In the genomic region with DNA sequence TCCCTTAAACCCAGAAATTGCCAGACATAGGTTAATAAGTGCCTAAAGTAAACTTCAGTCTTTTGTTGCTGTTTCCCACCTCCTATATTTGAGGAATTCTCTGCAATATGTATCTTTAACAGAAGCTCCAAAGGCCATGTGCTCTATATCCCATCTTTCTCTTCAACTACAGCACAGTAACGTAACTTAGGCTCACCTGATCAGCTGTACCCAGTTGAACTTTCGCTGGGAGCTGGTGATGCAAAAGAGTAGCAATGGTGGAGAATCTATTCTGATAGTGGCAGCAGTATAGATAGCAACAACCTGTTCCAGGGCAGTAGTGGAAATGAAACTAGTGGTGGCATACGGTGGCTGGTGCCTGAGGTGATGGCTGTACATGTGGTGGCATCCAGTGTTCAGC, we compare ENCODE assay signal across 22 cellular contexts. TPM values are rescaled to one million over a fixed set of nuclear protein-coding genes. Genes with fewer than 3 reads are reported as not detected.
A peak's percentile ranks its signal among the peaks of the same experiment; 100 is the strongest.
DNase-seq lines count a peak whose midpoint lies in the region; ATAC-seq, FAIRE-seq and TF ChIP-seq lines count a peak whose summit lies in the region.
"Had no signal": no experiment of that assay in that cellular context is flagged by ENCODE, and none has a peak within 500 bp of the region (broad histone marks: within the 10 kb centered on the region; RNA-seq: fewer than 3 reads in every experiment).

No MANE protein-coding gene starts in this region.

- no peak for TF ChIP-seq EP300 in HepG2 (IDR thresholded peaks at IDR 0.05; ENCODE audit: low read depth in 2 of 2, low read length in 2 of 2)
- TF ChIP-seq EP300 in HepG2 (CRISPR knock-in tag; IDR thresholded peaks at IDR 0.05; ENCODE audit: borderline replicate concordance) = no peak

- no peaks in the 10 kb centered on the region for H3K9me3 Mint-ChIP-seq in WTC11
- H3K9me3 Mint-ChIP-seq: CD4-positive, alpha-beta T cell; GM23338; HFFc6; IgD-negative memory B cell had no signal

- TF ChIP-seq CTCF in HepG2 (CRISPR knock-in tag; IDR thresholded peaks at IDR 0.05) (no peak), right lobe of liver (IDR thresholded peaks at IDR 0.05) (no peak), WTC11 (IDR thresholded peaks at IDR 0.05) (no peak), keratinocyte (optimal IDR thresholded peaks at IDR 0.05 in 1 of 3, IDR thresholded peaks at IDR 0.05 in 1 of 3, conservative IDR thresholded peaks at IDR 0.05 in 1 of 3; ENCODE audit: extremely low read depth in 1 of 3, insufficient read depth in 2 of 3, low read length in 3 of 3) (no peak)

- H3K9ac ChIP-seq in HepG2 (ENCODE audit: insufficient read depth, low read depth, low read length) (no peak overlapping the region), keratinocyte (ENCODE audit: control insufficient read depth, extremely low read depth, insufficient read depth, low read length) (no peak overlapping the region)

- no peaks in the 10 kb centered on the region for H3K27me3 ChIP-seq in HepG2 (ENCODE audit: control insufficient read depth in 1 of 2, insufficient read depth in 2 of 2, low read length in 2 of 2)
- no peaks in the 10 kb centered on the region for H3K27me3 ChIP-seq in right lobe of liver
- H3K27me3 ChIP-seq in keratinocyte (ENCODE audit: control insufficient read depth, extremely low read depth, insufficient read depth, low read length) = no peaks in the 10 kb centered on the region

- H3K4me1 Mint-ChIP-seq in WTC11 = peaks cover 42% of the 10 kb centered on the region

- no peaks in the 10 kb centered on the region for H4K20me1 ChIP-seq in HepG2 (ENCODE audit: insufficient read depth, low read length)
- H4K20me1 ChIP-seq in keratinocyte (ENCODE audit: control insufficient read depth, extremely low read depth, insufficient read depth, low read length) = no peaks in the 10 kb centered on the region

- H3K9me3 ChIP-seq in HepG2 (ENCODE audit: low read length) (no peaks in the 10 kb centered on the region), right lobe of liver (no peaks in the 10 kb centered on the region), keratinocyte (ENCODE audit: control insufficient read depth, low read depth, low read length) (no peaks in the 10 kb centered on the region)
- H3K9me3 ChIP-seq: A549 had no signal

- no peak for TF ChIP-seq RAD21 in HepG2 (CRISPR knock-in tag; IDR thresholded peaks at IDR 0.05)

- in situ Hi-C loops in HepG2 (cut with HindIII; ENCODE audit: extremely low pct_ligation_motif_present, low pct_unique_long_range_greater_than_20kb) = no loop called here

- CTCF ChIA-PET in HepG2 (lab: Yijun Ruan, JAX; ENCODE audit: low intra/inter-chr PET ratio, low total read pairs) = no interaction called here
- CTCF ChIA-PET in WTC11 (lab: Charles Lee) = no interaction called here

- H3K4me1 ChIP-seq in HepG2 (ENCODE audit: insufficient read depth, low read length) = peaks cover 6% of the 10 kb centered on the region; the same call in 1 of the 2 replicates
- H3K4me1 ChIP-seq in right lobe of liver = no peaks in the 10 kb centered on the region
- H3K4me1 ChIP-seq in keratinocyte (ENCODE audit: control insufficient read depth, extremely low read depth, insufficient read depth, low read length) = no peaks in the 10 kb centered on the region
- H3K4me1 ChIP-seq: A549 had no signal

- peak overlapping the region; percentile 23 for H3K4me2 ChIP-seq in HepG2 (ENCODE audit: low read depth, low read length)
- H3K4me2 ChIP-seq in keratinocyte (ENCODE audit: control insufficient read depth, extremely low read depth, insufficient read depth, low read depth, low read length) = no peak overlapping the region
- H3K4me2 ChIP-seq: A549, GM23338 had no signal

- no peaks in the 10 kb centered on the region for H3K36me3 Mint-ChIP-seq in WTC11
- H3K36me3 Mint-ChIP-seq: IgD-negative memory B cell had no signal

- dilution Hi-C loops in keratinocyte (cut with MboI; ENCODE audit: extremely low pct_ligation_motif_present, low sequenced_read_pairs) = no loop called here

- H2AFZ ChIP-seq in HepG2 (ENCODE audit: low read length) (no peak overlapping the region), keratinocyte (ENCODE audit: control insufficient read depth, low read length) (no peak overlapping the region)
- H2AFZ ChIP-seq: GM23338 had no signal

- no peak overlapping the region for H3K4me3 Mint-ChIP-seq in WTC11
- H3K4me3 Mint-ChIP-seq: CD4-positive, alpha-beta T cell; GM23338; HFFc6; IgD-negative memory B cell had no signal

- peak; percentile 34 for FAIRE-seq in HepG2 (lab: Jason Lieb, UNC)
- peak; percentile 36 for FAIRE-seq in keratinocyte (lab: Jason Lieb, UNC)
- FAIRE-seq: A549, GM19239, HTR-8/SVneo had no signal

- no TSS peak for BruUV-seq in HepG2 (replicated peaks; lab: Mats Ljungman, UMichigan)

- POLR2A ChIA-PET in HepG2 (lab: Yijun Ruan, JAX) = no interaction called here
- POLR2A ChIA-PET in WTC11 (lab: Charles Lee) = no interaction called here

- intact Hi-C loops in HepG2 (cut with micrococcal nuclease; ENCODE audit: unreplicated experiment) = no loop called here
- intact Hi-C loops in right lobe of liver (cut with DNase I) = no loop called here

- WGBS in HepG2 (ENCODE audit: low lambda C conversion rate) = 8% methylated on average over 3 of the region's 3 CpGs
- WGBS in right lobe of liver (ENCODE audit: insufficient coverage, low coverage, low lambda C conversion rate, missing lambda C conversion rate) = 46% methylated on average over 3 of the region's 3 CpGs

- no peaks in the 10 kb centered on the region for H3K79me2 ChIP-seq in HepG2 (ENCODE audit: insufficient read depth, low read length)
- H3K79me2 ChIP-seq in keratinocyte (ENCODE audit: control insufficient read depth, insufficient read depth, low read length) = no peaks in the 10 kb centered on the region

- H3K4me3 ChIP-seq in HepG2 (replicated peaks in 1 of 3; ENCODE audit: insufficient read depth in 1 of 3, low read depth in 2 of 3, low read length in 3 of 3) (no peak overlapping the region), right lobe of liver (no peak overlapping the region), keratinocyte (ENCODE audit: control insufficient read depth in 2 of 3, extremely low read depth in 1 of 3, insufficient read depth in 2 of 3, low read depth in 1 of 3, low read length in 3 of 3) (no peak overlapping the region)
- H3K4me3 ChIP-seq: A549, GM23338 had no signal

- no peaks in the 10 kb centered on the region; the same call in 1 of the 2 replicates for H3K27me3 Mint-ChIP-seq in WTC11 (ENCODE audit: low read depth)

- no peak overlapping the region for H3K27ac Mint-ChIP-seq in WTC11
- H3K27ac Mint-ChIP-seq: CD4-positive, alpha-beta T cell; GM23338; HFFc6; IgD-negative memory B cell had no signal

- ATAC-seq in HepG2 (peak; percentile 84), right lobe of liver (no peak), WTC11 (no peak), GM18502 (IDR thresholded peaks at IDR 0.05; ENCODE audit: poor library complexity, unreplicated experiment) (no peak)
- ATAC-seq: A549, GM23338, HCT116 had no signal

- TF ChIP-seq POLR2A in HepG2 (IDR thresholded peaks at IDR 0.05; ENCODE audit: insufficient read depth in 1 of 2, low read depth in 2 of 2, low read length in 2 of 2) (no peak), right lobe of liver (IDR thresholded peaks at IDR 0.05) (no peak)

- H3K27ac ChIP-seq in HepG2 (ENCODE audit: extremely low read length, insufficient read depth, low read length) (no peak overlapping the region), right lobe of liver (no peak overlapping the region), keratinocyte (ENCODE audit: control insufficient read depth, insufficient read depth, low read length) (no peak overlapping the region)
- H3K27ac ChIP-seq: 22Rv1, A549, C4-2B had no signal

- H3K36me3 ChIP-seq in HepG2 (replicated peaks in 1 of 2; ENCODE audit: control insufficient read depth in 1 of 2, insufficient read depth in 2 of 2, low read length in 2 of 2) (no peaks in the 10 kb centered on the region), right lobe of liver (no peaks in the 10 kb centered on the region), keratinocyte (ENCODE audit: control insufficient read depth in 2 of 2, extremely low read depth in 1 of 2, insufficient read depth in 2 of 2, low read length in 2 of 2) (no peaks in the 10 kb centered on the region)

- DNase-seq in HepG2 (ENCODE audit: low spot score) (peak; percentile 15), right lobe of liver (no peak), WTC11 (ENCODE audit: low spot score) (no peak), keratinocyte (ENCODE audit: low read depth, low spot score) (no peak), nucleus accumbens (lab: John Stamatoyannopoulos, UW) (no peak), pons (ENCODE audit: low spot score) (no peak)
- DNase-seq: AML-193; CD4-positive, alpha-beta T cell; DMS153; DMS79; GF-D8; H7; HFFc6 had no signal

- no peaks in the 10 kb centered on the region for H3K9me1 ChIP-seq in keratinocyte (ENCODE audit: control insufficient read depth, extremely low read depth, insufficient read depth, low read length)

RNA-seq across cellular contexts. Expression of a gene that starts 33.2 kb away (rescaled TPM):
- total RNA-seq in HepG2 (2016; rRNA removed; fragmentation: Illumina TruSeq; extraction: Trizol) (56.3 and 56.8 TPM in 2 replicates), right lobe of liver (10 to 100 TPM; 15.5 to 32.9 (median 26.0) TPM), WTC11 (2021) (103 to 118 TPM (median 109 TPM) in 3 replicates)
- total RNA-seq in HepG2 (2016; cell fraction: cytosol; rRNA removed; fragmentation: Illumina TruSeq; extraction: Trizol; ENCODE audit: low read depth) = 1.9 and 4.4 TPM in 2 replicates
- total RNA-seq in HepG2 (2016; cell fraction: insoluble cytoplasmic fraction; rRNA removed; fragmentation: Illumina TruSeq; extraction: Trizol) = 49.2 and 58.7 TPM in 2 replicates
- 8.4 and 10.2 TPM in 2 replicates for total RNA-seq in HepG2 (2016; cell fraction: membrane; rRNA removed; fragmentation: Illumina TruSeq; extraction: Trizol)
- 74.0 and 79.2 TPM in 2 replicates for total RNA-seq in HepG2 (2016; cell fraction: nucleus; rRNA removed; fragmentation: Illumina TruSeq; extraction: Trizol)
- polyA plus RNA-seq in HepG2 (2011; rRNA removed) (37.3 and 38.3 TPM in 2 replicates), keratinocyte (39.1 to 74.2 TPM (median 43.8 TPM) in 3 replicates)
- polyA plus RNA-seq in HepG2 (2011; cell fraction: cytosol; rRNA removed) = 13.8 and 17.3 TPM in 2 replicates
- polyA plus RNA-seq in HepG2 (2011; cell fraction: nucleus; rRNA removed) = 66.8 and 81.0 TPM in 2 replicates
- polyA plus RNA-seq in HepG2 (2012) = 48.2 and 55.5 TPM in 2 replicates
- 1.6 and 1.7 TPM in 2 replicates for polyA plus RNA-seq in HepG2 (2016; cell fraction: cytosol; fragmentation: Illumina TruSeq; extraction: Trizol; ENCODE audit: low read depth)
- polyA plus RNA-seq in HepG2 (2016; cell fraction: insoluble cytoplasmic fraction; fragmentation: Illumina TruSeq; extraction: Trizol; ENCODE audit: low read depth) = 56.1 TPM in 2 replicates
- polyA plus RNA-seq in HepG2 (2016; cell fraction: membrane; fragmentation: Illumina TruSeq; extraction: Trizol; ENCODE audit: low read depth) = 4.1 and 5.0 TPM in 2 replicates
- polyA plus RNA-seq in HepG2 (2016; cell fraction: nucleus; fragmentation: Illumina TruSeq; extraction: Trizol; ENCODE audit: insufficient read depth, low read depth) = 75.1 and 77.3 TPM in 2 replicates
- 18.4 and 19.2 TPM in 2 replicates for polyA minus RNA-seq in HepG2 (2011; rRNA and poly(A)+ RNA removed; ENCODE audit: low replicate concordance)
- polyA minus RNA-seq in HepG2 (2011; cell fraction: cytosol; rRNA and poly(A)+ RNA removed) = 12.6 and 15.7 TPM in 2 replicates
- 222 and 253 TPM in 2 replicates for polyA minus RNA-seq in HepG2 (2011; cell fraction: nucleus; rRNA and poly(A)+ RNA removed)
- 180 TPM for polyA plus RNA-seq in keratinocyte (2011; ENCODE audit: low read depth)
- polyA plus RNA-seq in keratinocyte (2011; cell fraction: cytosol; rRNA removed) = 30.8 and 45.4 TPM in 2 replicates
- polyA plus RNA-seq in keratinocyte (2011; cell fraction: nucleus; rRNA removed) = 103 and 139 TPM in 2 replicates
- polyA plus RNA-seq in keratinocyte (2012; ENCODE audit: low replicate concordance) = 49.7 and 83.7 TPM in 2 replicates
- 23.9 to 59.1 TPM (median 29.9 TPM) in 3 replicates for polyA minus RNA-seq in keratinocyte
- polyA minus RNA-seq in keratinocyte (2011; cell fraction: cytosol; rRNA and poly(A)+ RNA removed) = 16.5 TPM
- 50.0 and 81.9 TPM in 2 replicates for polyA minus RNA-seq in keratinocyte (2011; cell fraction: nucleus; rRNA and poly(A)+ RNA removed)
